13 cellular contexts compared by ENCODE assay signal in the genomic region with DNA sequence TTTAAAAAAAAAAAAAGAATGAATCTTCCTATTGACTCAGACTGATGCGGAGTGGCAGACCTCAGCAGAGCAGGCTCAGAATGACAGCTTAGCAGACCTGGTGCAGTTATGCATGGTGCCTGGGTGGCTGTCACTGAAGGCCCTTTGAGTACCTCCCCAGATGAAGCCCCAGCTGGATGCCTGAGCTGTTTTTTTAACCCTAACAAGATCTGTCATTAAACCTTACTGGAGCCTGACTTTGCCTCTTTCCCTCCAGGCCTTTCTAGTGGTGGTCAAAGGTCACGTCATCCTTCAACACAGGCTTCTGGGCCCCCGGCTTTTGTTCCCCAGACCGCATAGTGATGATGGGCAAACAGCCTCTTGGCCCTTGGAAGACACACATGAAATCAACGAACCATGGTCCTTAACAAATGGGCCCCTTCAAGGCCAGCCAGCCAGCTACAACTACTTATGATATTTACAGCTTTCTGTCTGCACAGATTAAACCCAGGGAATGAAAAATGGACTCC.
A peak's percentile ranks its signal among the peaks of the same experiment; 100 is the strongest.
DNase-seq lines count a peak whose midpoint lies in the region; ATAC-seq, FAIRE-seq and TF ChIP-seq lines count a peak whose summit lies in the region.
"Had no signal": no experiment of that assay in that cellular context is flagged by ENCODE, and none has a peak within 500 bp of the region (broad histone marks: within the 10 kb centered on the region; RNA-seq: fewer than 3 reads in every experiment).

No MANE protein-coding gene starts in this region.

- intact Hi-C loops in stomach (cut with DNase I; ENCODE audit: low total_unique reads): no loop called here

- peak; percentile 7 for DNase-seq in stimulated activated CD4-positive, alpha-beta T cell treated with anti-CD3 and anti-CD28 coated beads, Interleukin-15, amount 100 ng/mL, for 24 hours
- DNase-seq in stimulated activated CD4-positive, alpha-beta T cell treated with anti-CD3 and anti-CD28 coated beads, Interleukin-4, amount 100 ng/mL, for 4 hours: no peak
- peak; percentile 64 for DNase-seq in NCI-H2227 (lab: John Stamatoyannopoulos, UW; ENCODE audit: unreplicated experiment)
- peak; percentile 60 for DNase-seq in ecto neural progenitor cell (ENCODE audit: low spot score)
- no peak for DNase-seq in stomach
- no peak for DNase-seq in GF-D8 (lab: John Stamatoyannopoulos, UW)
- DNase-seq in GM12892 (ENCODE audit: insufficient read length): no peak
- DNase-seq: CD8-positive, alpha-beta T cell; effector CD4-positive, alpha-beta T cell; kidney; NCI-H2081 treated with DMSO at 0.1 percent for 48 hours; right lobe of liver had no signal

- peaks cover 0 to 4% (median 0%) of the 10 kb centered on the region in 3 donors for H3K27me3 ChIP-seq in stomach
- H3K27me3 ChIP-seq: right lobe of liver had no signal

- TF ChIP-seq EP300 in stomach (IDR thresholded peaks at IDR 0.05): no peak

- no peak for TF ChIP-seq CTCF in stomach (IDR thresholded peaks at IDR 0.05)

- H3K4me3 ChIP-seq in stomach: no peak overlapping the region
- H3K4me3 ChIP-seq: right lobe of liver had no signal

- no peak for ATAC-seq in HG03520 (IDR thresholded peaks at IDR 0.05; ENCODE audit: unreplicated experiment)
- ATAC-seq: CD8-positive, alpha-beta T cell; right lobe of liver had no signal

- WGBS in stomach, 5 donors: 56 to 66% (median 64%) methylated on average over 5 of the region's 5 CpGs

- H3K4me1 ChIP-seq in stomach: peaks cover 0 to 32% (median 15%) of the 10 kb centered on the region in 4 donors

- H3K27ac ChIP-seq in stomach: peak overlapping the region in 3 of 5 donors; percentile 11 to 28 (median 16)
- H3K27ac ChIP-seq: right lobe of liver had no signal

- TF ChIP-seq POLR2A in stomach (IDR thresholded peaks at IDR 0.05): no peak
- no peak for TF ChIP-seq POLR2A in GM12892 (IDR thresholded peaks at IDR 0.05; ENCODE audit: low read depth, low read length)

- H3K9me3 ChIP-seq in stomach: no peaks in the 10 kb centered on the region
- H3K9me3 ChIP-seq: right lobe of liver had no signal

- H3K36me3 ChIP-seq in stomach: no peaks in the 10 kb centered on the region
- H3K36me3 ChIP-seq: right lobe of liver had no signal

- no peak for FAIRE-seq in GM12892 (lab: Jason Lieb, UNC)
- FAIRE-seq: kidney had no signal

Comparison
In these comparisons a context has a peak if more than half of its experiments do, and no peak if none do; other contexts are left out.
1. DNase-seq: peak in stimulated activated CD4-positive, alpha-beta T cell treated with anti-CD3 and anti-CD28 coated beads, Interleukin-15, amount 100 ng/mL, for 24 hours (single experiment), NCI-H2227 (single experiment) and ecto neural progenitor cell (single experiment); none in stimulated activated CD4-positive, alpha-beta T cell treated with anti-CD3 and anti-CD28 coated beads, Interleukin-4, amount 100 ng/mL, for 4 hours (0 of 2), stomach (single experiment), GF-D8 (single experiment) and GM12892 (single experiment).